ENCODE assay signal across 18 cellular contexts in genomic region chrX:2452317-2452784, GRCh38. TPM values are rescaled to one million over a fixed set of nuclear protein-coding genes. Genes with fewer than 3 reads are reported as not detected.
DNase-seq lines count a peak whose midpoint lies in the region; ATAC-seq, FAIRE-seq and TF ChIP-seq lines count a peak whose summit lies in the region.
"Had no signal": no experiment of that assay in that cellular context is flagged by ENCODE, and none has a peak within 500 bp of the region (broad histone marks: within the 10 kb centered on the region; RNA-seq: fewer than 3 reads in every experiment).

No MANE protein-coding gene starts in this region.

- no peak overlapping the region for H3K4me3 Mint-ChIP-seq in neural progenitor cell
- H3K4me3 Mint-ChIP-seq: B cell; CD4-positive, alpha-beta T cell had no signal

- no peak overlapping the region for H3K14ac ChIP-seq in neuronal stem cell (ENCODE audit: low read length)

- no peak overlapping the region for H3K23ac ChIP-seq in neuronal stem cell (ENCODE audit: low read depth, low read length, poor library complexity)

- H2BK120ac ChIP-seq in neuronal stem cell (ENCODE audit: low read depth, low read length) = no peak overlapping the region

- H3K36me3 Mint-ChIP-seq in neural progenitor cell = peaks cover 14% of the 10 kb centered on the region

- POLR2A ChIA-PET in HCT116 (lab: Charles Lee) (no interaction called here), K562 (lab: Yijun Ruan, JAX) (no interaction called here)

- peaks cover 6% of the 10 kb centered on the region for H3K9me3 Mint-ChIP-seq in neural progenitor cell
- H3K9me3 Mint-ChIP-seq: CD4-positive, alpha-beta T cell had no signal

- H3F3A ChIP-seq in neural progenitor cell (ENCODE audit: low read depth) = peaks cover 29% of the 10 kb centered on the region

- H3K9me2 ChIP-seq in HCT116 (ENCODE audit: insufficient read depth) = no peaks in the 10 kb centered on the region

- H2AK5ac ChIP-seq in neuronal stem cell (ENCODE audit: low read depth, low read length) = peak overlapping the region; percentile 18

- H3K9ac ChIP-seq in HCT116 (ENCODE audit: low read length) = peak overlapping the region; percentile 62
- peak overlapping the region in 1 of 2 experiments; percentile 70; a peak in 3 of 4 replicates for H3K9ac ChIP-seq in K562 (ENCODE audit: insufficient read depth in 1 of 2, low read depth in 2 of 2, low read length in 2 of 2)
- H3K9ac ChIP-seq in neuronal stem cell (ENCODE audit: low read depth, low read length, poor library complexity) = no peak overlapping the region
- no peak overlapping the region for H3K9ac ChIP-seq in neural progenitor cell

- H4K8ac ChIP-seq in neuronal stem cell (ENCODE audit: low read depth, low read length) = no peak overlapping the region

- TF ChIP-seq RAD21 in HCT116 (IDR thresholded peaks at IDR 0.05; ENCODE audit: low read depth) (no peak), K562 (CRISPR knock-in tag; conservative IDR thresholded peaks at IDR 0.05 in 1 of 2, IDR thresholded peaks at IDR 0.05 in 1 of 2) (no peak)

- peaks cover 29% of the 10 kb centered on the region for H3K4me1 Mint-ChIP-seq in neural progenitor cell

- peak overlapping the region; percentile 46 for H2BK15ac ChIP-seq in neuronal stem cell (ENCODE audit: low read length)

- H4K91ac ChIP-seq in neuronal stem cell (ENCODE audit: low read depth, low read length, poor library complexity) = no peak overlapping the region

- no peak overlapping the region for H2BK5ac ChIP-seq in neuronal stem cell (ENCODE audit: low read length)

- H3K4me1 ChIP-seq in HCT116 (ENCODE audit: control insufficient read depth in 1 of 2, insufficient read depth in 2 of 2, low read length in 2 of 2) (peaks cover 15 to 54% of the 10 kb centered on the region in 2 experiments), K562 (replicated peaks in 1 of 2; ENCODE audit: control insufficient read depth in 2 of 2, insufficient read depth in 2 of 2, low read length in 2 of 2) (no peaks in the 10 kb centered on the region; a peak in 3 of 5 replicates), neuronal stem cell (ENCODE audit: control insufficient read depth in 2 of 2, insufficient read depth in 1 of 2, low read depth in 1 of 2, low read length in 2 of 2) (peaks cover 3 to 11% of the 10 kb centered on the region in 2 donors), neural progenitor cell (peaks cover 11% of the 10 kb centered on the region), breast epithelium (no peaks in the 10 kb centered on the region)

- H3K4me3 ChIP-seq in HCT116 (replicated peaks in 1 of 2; ENCODE audit: low read depth in 1 of 2, low read length in 2 of 2) (peak overlapping the region; percentile 13 to 50; a peak in 3 of 4 replicates), K562 (peak overlapping the region; percentile 23; the same call in 1 of the 2 replicates), neuronal stem cell (ENCODE audit: low read length in 2 of 2) (no peak overlapping the region), neural progenitor cell (no peak overlapping the region), breast epithelium (no peak overlapping the region)

- TF ChIP-seq CTCF in HCT116 (IDR thresholded peaks at IDR 0.05 in 2 of 3, conservative IDR thresholded peaks at IDR 0.05 in 1 of 3; ENCODE audit: borderline replicate concordance in 1 of 3, insufficient read depth in 1 of 3, low read depth in 2 of 3, low read length in 2 of 3) (no peak), K562 (IDR thresholded peaks at IDR 0.05 in 2 of 3, conservative IDR thresholded peaks at IDR 0.05 in 1 of 3; ENCODE audit: insufficient read depth in 2 of 3, low read depth in 1 of 3, low read length in 3 of 3) (no peak), neural progenitor cell (IDR thresholded peaks at IDR 0.05) (no peak), breast epithelium (IDR thresholded peaks at IDR 0.05) (no peak)

- peaks cover 24% of the 10 kb centered on the region; the same call in 1 of the 2 replicates for H3K79me2 ChIP-seq in HCT116 (ENCODE audit: insufficient read depth, low read length)
- H3K79me2 ChIP-seq in K562 (ENCODE audit: control insufficient read depth, insufficient read depth, low read length) = peaks cover 10% of the 10 kb centered on the region
- H3K79me2 ChIP-seq in neural progenitor cell (ENCODE audit: low read depth) = peaks cover 57% of the 10 kb centered on the region

- H4K20me1 ChIP-seq in HCT116 (ENCODE audit: insufficient read depth) = no peaks in the 10 kb centered on the region
- H4K20me1 ChIP-seq in K562 (replicated peaks; ENCODE audit: control insufficient read depth, insufficient read depth, low read length) = no peaks in the 10 kb centered on the region
- H4K20me1 ChIP-seq in neural progenitor cell (ENCODE audit: low read depth) = no peaks in the 10 kb centered on the region

- DNase-seq in HCT116 (ENCODE audit: low read depth, low spot score) (peak; percentile 90), K562 (ENCODE audit: extremely low read depth in 1 of 4, low spot score in 3 of 4) (peak; percentile 21 to 83 (median 26)), neuronal stem cell (ENCODE audit: low spot score) (no peak), NCI-H2107 (lab: John Stamatoyannopoulos, UW) (no peak), DMS 273 treated with DMSO at 0.1 percent for 48 hours (lab: John Stamatoyannopoulos, UW) (no peak), neural progenitor cell (ENCODE audit: low spot score) (no peak), breast epithelium (ENCODE audit: low spot score in 2 of 2) (no peak)
- DNase-seq: C1 segment of cervical spinal cord; Calu3; CD4-positive, alpha-beta T cell; DMS153; DMS79 treated with DMSO at 0.1 percent for 48 hours; EL had no signal

- H3K36me3 ChIP-seq in HCT116 (ENCODE audit: control insufficient read depth in 1 of 2, insufficient read depth in 2 of 2, low read length in 2 of 2) (no peaks in the 10 kb centered on the region), K562 (ENCODE audit: control insufficient read depth, insufficient read depth, low read length) (no peaks in the 10 kb centered on the region), neuronal stem cell (replicated peaks in 1 of 2; ENCODE audit: control insufficient read depth in 2 of 2, insufficient read depth in 2 of 2, low read length in 2 of 2) (peaks cover 0 to under 1% of the 10 kb centered on the region in 2 donors), neural progenitor cell (no peaks in the 10 kb centered on the region), breast epithelium (no peaks in the 10 kb centered on the region)

- in situ Hi-C loops in K562 (cut with MboI) = loop anchor here (10.0 kb wide), 1 partner anchor 508 kb away; no protein-coding TSS in a partner anchor

- intact Hi-C loops in HCT116 (cut with micrococcal nuclease) (loop anchor here (1.0 to 5.0 kb wide), 3 partner anchors 12 to 805 kb away; no protein-coding TSS in a partner anchor), K562 (cut with micrococcal nuclease) (loop anchor here (1.0 to 2.0 kb wide), 3 partner anchors 12 to 134 kb away; no protein-coding TSS in a partner anchor), breast epithelium (cut with DNase I; ENCODE audit: low total_unique reads) (no loop called here)

- no peak overlapping the region for H3K27ac Mint-ChIP-seq in neural progenitor cell
- H3K27ac Mint-ChIP-seq: B cell; CD4-positive, alpha-beta T cell; IgD-negative memory B cell had no signal

- H3K9me3 ChIP-seq in HCT116 (ENCODE audit: control insufficient read depth in 1 of 2, insufficient read depth in 1 of 2, low read depth in 1 of 2, low read length in 2 of 2) (no peaks in the 10 kb centered on the region), K562 (replicated peaks; ENCODE audit: control insufficient read depth, insufficient read depth, low read depth, low read length) (no peaks in the 10 kb centered on the region), neuronal stem cell (replicated peaks in 1 of 2; ENCODE audit: control insufficient read depth in 2 of 2, insufficient read depth in 1 of 2, low read depth in 1 of 2, low read length in 2 of 2) (peaks cover 1 to 10% of the 10 kb centered on the region in 2 donors), neural progenitor cell (ENCODE audit: low read depth) (no peaks in the 10 kb centered on the region), breast epithelium (no peaks in the 10 kb centered on the region)

- no peak for FAIRE-seq in K562 (lab: Jason Lieb, UNC)
- FAIRE-seq: G401.6, GM12891, GM19239 had no signal

- no peak for TF ChIP-seq POLR2A in HCT116 (IDR thresholded peaks at IDR 0.05; ENCODE audit: borderline replicate concordance, extremely low read depth, insufficient read depth, insufficient read length)
- no peak for TF ChIP-seq POLR2A in K562 (conservative IDR thresholded peaks at IDR 0.05)
- no peak for TF ChIP-seq POLR2A in breast epithelium (IDR thresholded peaks at IDR 0.05)

- H3K18ac ChIP-seq in neuronal stem cell (ENCODE audit: low read length) = peak overlapping the region; percentile 64

- no peak overlapping the region for H3K4ac ChIP-seq in neuronal stem cell (ENCODE audit: low read length)

- BruUV-seq in HCT116 (replicated peaks; lab: Mats Ljungman, UMichigan) (no TSS peak), K562 (replicated peaks; lab: Mats Ljungman, UMichigan) (no TSS peak)

- RAD21 ChIA-PET in HCT116 (lab: Charles Lee; ENCODE audit: low non-redundant PET in 1 of 2, low total read pairs in 2 of 2, uncharacterized antibody in 2 of 2, unreplicated experiment in 2 of 2) = no interaction called here

- CTCF ChIA-PET in HCT116 (lab: Charles Lee) (no interaction called here), K562 (lab: Yijun Ruan, JAX; ENCODE audit: low intra/inter-chr PET ratio) (no interaction called here)

- H3K27ac ChIP-seq in HCT116 (ENCODE audit: low read depth, low read length) (peak overlapping the region; percentile 93), K562 (ENCODE audit: extremely low read depth, low read depth, low read length) (peak overlapping the region; percentile 92), neuronal stem cell (replicated peaks; ENCODE audit: low read length) (no peak overlapping the region), neural progenitor cell (no peak overlapping the region), breast epithelium (no peak overlapping the region)

- H3K9me1 ChIP-seq in K562 (ENCODE audit: control insufficient read depth, insufficient read depth, low read length) = no peaks in the 10 kb centered on the region

- WGBS in K562 (ENCODE audit: insufficient coverage, low coverage, missing lambda C conversion rate) = 11% methylated on average over 19 of the region's 22 CpGs
- no CpG with 5 or more reads among the region's 22 CpGs for WGBS in neuronal stem cell (ENCODE audit: extremely low coverage in 2 of 2, insufficient read length in 2 of 2, insufficient replicate concordance in 1 of 2), 2 donors

- TF ChIP-seq EP300 in K562 (IDR thresholded peaks at IDR 0.05; ENCODE audit: low read length) = no peak

- H2BK12ac ChIP-seq in neuronal stem cell (ENCODE audit: low read length) = no peak overlapping the region

- ATAC-seq in HCT116 (peak; percentile 62), K562 (peak; percentile 67)

- H2AFZ ChIP-seq in HCT116 (ENCODE audit: low read depth, low read length, poor library complexity, severe bottlenecking) (peak overlapping the region; percentile 31), K562 (ENCODE audit: low read depth, low read length) (peak overlapping the region; percentile 96), neuronal stem cell (ENCODE audit: low read length) (no peak overlapping the region), neural progenitor cell (replicated peaks) (no peak overlapping the region)

- no peaks in the 10 kb centered on the region for H3K27me3 Mint-ChIP-seq in neural progenitor cell (ENCODE audit: insufficient read depth, low read depth)
- H3K27me3 Mint-ChIP-seq: B cell; CD4-positive, alpha-beta T cell; IgD-negative memory B cell had no signal

- H3K4me2 ChIP-seq in HCT116 (ENCODE audit: low read length) (peak overlapping the region; percentile 76), K562 (ENCODE audit: insufficient read depth, low read length) (peak overlapping the region; percentile 84), neuronal stem cell (ENCODE audit: insufficient read depth, low read length, poor library complexity, severe bottlenecking) (no peak overlapping the region), neural progenitor cell (no peak overlapping the region)

- no peaks in the 10 kb centered on the region for H3K27me3 ChIP-seq in HCT116 (ENCODE audit: insufficient read depth, low read length)
- H3K27me3 ChIP-seq in K562 (ENCODE audit: control insufficient read depth in 2 of 2, insufficient read depth in 2 of 2, low read length in 2 of 2) = no peaks in the 10 kb centered on the region
- H3K27me3 ChIP-seq in neuronal stem cell (ENCODE audit: control insufficient read depth in 3 of 3, insufficient read depth in 3 of 3, low read depth in 1 of 3, low read length in 3 of 3) = no peaks in the 10 kb centered on the region
- no peaks in the 10 kb centered on the region for H3K27me3 ChIP-seq in neural progenitor cell
- no peaks in the 10 kb centered on the region for H3K27me3 ChIP-seq in breast epithelium

- peaks cover 6% of the 10 kb centered on the region for H3K79me1 ChIP-seq in neuronal stem cell (ENCODE audit: low read depth, low read length)

RNA-seq across cellular contexts. Expression of gene DHRSX, which starts 48.4 kb away (rescaled TPM):
- total RNA-seq in HCT116 (2021; ENCODE audit: unreplicated experiment) = 11.9 TPM
- polyA plus RNA-seq in HCT116 (2012) = 14.0 and 15.9 TPM in 2 replicates
- 22.8 and 25.9 TPM in 2 replicates for total RNA-seq in K562 (2011; cell fraction: chromatin; rRNA removed; ENCODE audit: low replicate concordance)
- 18.4 and 20.2 TPM in 2 replicates for total RNA-seq in K562 (2011; cell fraction: nucleolus; rRNA removed)
- total RNA-seq in K562 (2011; cell fraction: nucleoplasm; rRNA removed) = 19.2 and 21.9 TPM in 2 replicates
- 6.5 and 6.9 TPM in 2 replicates for total RNA-seq in K562 (2014; rRNA removed)
- 3.4 and 3.6 TPM in 2 replicates for total RNA-seq in K562 (2014; rRNA removed; fragmentation: Illumina TruSeq; extraction: Trizol)
- 3.6 and 4.5 TPM in 2 replicates for total RNA-seq in K562 (2015; rRNA removed; fragmentation: Illumina TruSeq; extraction: Trizol)
- 10.5 and 11.0 TPM in 2 replicates for total RNA-seq in K562 (2021)
- 6.5 and 8.6 TPM in 2 replicates for polyA plus RNA-seq in K562 (2011; rRNA removed)
- 10.6 and 13.3 TPM in 2 replicates for polyA plus RNA-seq in K562 (2011; cell fraction: cytosol; rRNA removed)
- polyA plus RNA-seq in K562 (2011; cell fraction: nucleus; rRNA removed) = 8.7 and 13.2 TPM in 2 replicates
- 8.1 and 9.8 TPM in 2 replicates for polyA plus RNA-seq in K562 (2012)
- polyA plus RNA-seq in K562 (2014; fragmentation: Illumina TruSeq; extraction: Trizol) = 7.2 and 8.7 TPM in 2 replicates
- 1 to 10 TPM in 1 of 2 experiments, under 1 TPM in 1; 0.59 to 1.0 TPM for polyA plus RNA-seq in K562 (2014; fragmentation: Nextera tagmentation; extraction: Ambion mirVana)
- polyA plus RNA-seq in K562 (2014; rRNA removed) = 6.2 and 7.8 TPM in 2 replicates
- 9.8 and 11.9 TPM in 2 replicates for polyA minus RNA-seq in K562 (2011; rRNA and poly(A)+ RNA removed)
- 2.5 and 5.4 TPM in 2 replicates for polyA minus RNA-seq in K562 (2011; cell fraction: cytosol; rRNA and poly(A)+ RNA removed)
- polyA minus RNA-seq in K562 (2011; cell fraction: nucleus; rRNA and poly(A)+ RNA removed) = 5.0 and 9.9 TPM in 2 replicates
- 24.5 TPM for polyA plus RNA-seq in neuronal stem cell (2013, experiment 1 of 2)
- polyA plus RNA-seq in neuronal stem cell (2013, experiment 2 of 2) = 24.6 TPM
- total RNA-seq in neural progenitor cell (ENCODE audit: low replicate concordance) = 25.6 and 31.8 TPM in 2 replicates
- 10 to 100 TPM; 24.3 to 39.0 (median 29.2) TPM for total RNA-seq in breast epithelium

RNA-seq across cellular contexts. Expression of gene ZBED1, which starts 48.4 kb away (rescaled TPM):
- total RNA-seq in HCT116 (2021; ENCODE audit: unreplicated experiment) (21.0 TPM), K562 (2014; rRNA removed) (17.7 and 19.8 TPM in 2 replicates), K562 (2014; rRNA removed; fragmentation: Illumina TruSeq; extraction: Trizol) (10.8 and 13.9 TPM in 2 replicates), K562 (2015; rRNA removed; fragmentation: Illumina TruSeq; extraction: Trizol) (15.2 TPM in 2 replicates), K562 (2021) (26.9 and 27.6 TPM in 2 replicates), neural progenitor cell (ENCODE audit: low replicate concordance) (36.9 and 37.0 TPM in 2 replicates), breast epithelium (10 to 100 TPM; 37.6 to 38.7 (median 37.6) TPM)
- 10.7 and 11.8 TPM in 2 replicates for polyA plus RNA-seq in HCT116 (2012)
- 18.5 and 26.9 TPM in 2 replicates for total RNA-seq in K562 (2011; cell fraction: chromatin; rRNA removed; ENCODE audit: low replicate concordance)
- total RNA-seq in K562 (2011; cell fraction: nucleolus; rRNA removed) = 18.0 and 21.3 TPM in 2 replicates
- total RNA-seq in K562 (2011; cell fraction: nucleoplasm; rRNA removed) = 12.4 and 13.6 TPM in 2 replicates
- polyA plus RNA-seq in K562 (2011; rRNA removed) (7.8 and 8.1 TPM in 2 replicates), K562 (2014; fragmentation: Illumina TruSeq; extraction: Trizol) (16.3 and 17.7 TPM in 2 replicates), K562 (2014; fragmentation: Nextera tagmentation; extraction: Ambion mirVana) (1 to 10 TPM in 1 of 2 experiments, under 1 TPM in 1; 0.61 to 2.6 TPM), K562 (2014; rRNA removed) (13.7 and 16.5 TPM in 2 replicates)
- polyA plus RNA-seq in K562 (2011; cell fraction: cytosol; rRNA removed) = 7.9 and 17.2 TPM in 2 replicates
- polyA plus RNA-seq in K562 (2011; cell fraction: nucleus; rRNA removed) = 3.3 and 5.1 TPM in 2 replicates
- polyA plus RNA-seq in K562 (2012) = 13.5 and 20.7 TPM in 2 replicates
- 6.7 and 10.2 TPM in 2 replicates for polyA minus RNA-seq in K562 (2011; rRNA and poly(A)+ RNA removed)
- 19.8 and 20.0 TPM in 2 replicates for polyA minus RNA-seq in K562 (2011; cell fraction: cytosol; rRNA and poly(A)+ RNA removed)
- polyA minus RNA-seq in K562 (2011; cell fraction: nucleus; rRNA and poly(A)+ RNA removed) = 3.4 and 5.1 TPM in 2 replicates
- 19.2 TPM for polyA plus RNA-seq in neuronal stem cell (2013, experiment 1 of 2)
- polyA plus RNA-seq in neuronal stem cell (2013, experiment 2 of 2) = 18.2 TPM

Comparison
In these comparisons a context has a peak if more than half of its experiments do, and no peak if none do; other contexts are left out.
1. DNase-seq: peak in HCT116 (single experiment) and K562 (4 of 4); none in neuronal stem cell (single experiment), NCI-H2107 (single experiment), DMS 273 treated with DMSO at 0.1 percent for 48 hours (single experiment), neural progenitor cell (single experiment) and breast epithelium (0 of 2).
2. H2AFZ ChIP-seq: peak in HCT116 (single experiment) and K562 (single experiment); none in neuronal stem cell (single experiment) and neural progenitor cell (single experiment).
3. H3K27ac ChIP-seq: peak in HCT116 (single experiment) and K562 (single experiment); none in neuronal stem cell (single experiment), neural progenitor cell (single experiment) and breast epithelium (0 of 2).
4. H3K4me2 ChIP-seq: peak in HCT116 (single experiment) and K562 (single experiment); none in neuronal stem cell (single experiment) and neural progenitor cell (single experiment).
5. H3K4me3 ChIP-seq: peak in HCT116 (2 of 2) and K562 (single experiment); none in neuronal stem cell (0 of 2), neural progenitor cell (single experiment) and breast epithelium (0 of 3).
6. Of the 22 proteins assayed by ChIP-seq in both K562 and HCT116: peak only in K562: MAX, YY1 and ZBTB33; only in HCT116: none; in both: none; in neither: 19.